ENCODE assay signal across 1 cellular context in the genomic region with DNA sequence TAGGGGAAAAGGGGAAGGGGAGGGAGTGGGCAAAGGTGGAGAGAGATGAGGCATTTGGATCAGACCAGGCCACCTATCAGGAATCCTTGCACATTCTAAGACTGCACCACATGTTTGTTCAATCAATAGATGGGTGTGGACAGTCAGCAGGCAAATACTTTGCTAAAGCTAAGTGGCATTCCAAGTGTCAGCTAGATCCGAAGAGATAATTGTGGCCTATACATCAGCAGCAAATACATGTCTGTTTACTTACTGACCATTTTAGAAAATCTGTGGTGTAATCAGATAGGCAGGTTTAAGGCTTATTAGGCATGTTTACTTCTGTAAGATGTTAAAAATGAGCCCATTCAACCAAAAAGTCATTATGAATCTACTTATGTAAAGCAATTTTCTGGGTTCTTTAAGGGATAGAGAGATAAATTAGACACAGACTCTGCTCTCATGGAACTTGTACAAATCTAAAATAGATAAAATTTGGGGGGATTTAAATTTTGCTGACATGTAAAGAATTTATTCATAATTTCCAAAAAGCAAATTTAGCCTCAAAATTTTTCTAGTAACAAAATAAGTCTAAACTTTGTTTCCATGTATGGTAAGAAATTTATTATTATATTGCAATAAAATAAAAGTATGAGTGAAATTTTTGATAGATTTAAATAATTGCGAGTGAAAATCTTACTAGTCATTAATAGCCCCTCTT.
TF ChIP-seq lines count a peak whose summit lies in the region.

No MANE protein-coding gene starts in this region.

TF ChIP-seq in HepG2, 621 proteins besides CTCF, POLR2A, EP300 and RAD21 (continued from another document):
- TF ChIP-seq REST (IDR thresholded peaks at IDR 0.05; ENCODE audit: borderline replicate concordance in 1 of 2, low read depth in 1 of 2, low read length in 2 of 2) (no peak), NFRKB (IDR thresholded peaks at IDR 0.05) (no peak), NBN (conservative IDR thresholded peaks at IDR 0.05) (no peak), SP1 (IDR thresholded peaks at IDR 0.05) (no peak), SP1 (CRISPR knock-in tag; IDR thresholded peaks at IDR 0.05) (no peak), PAX8 (CRISPR knock-in tag; IDR thresholded peaks at IDR 0.05; ENCODE audit: borderline replicate concordance) (no peak), TRIM24 (CRISPR knock-in tag; IDR thresholded peaks at IDR 0.05) (no peak), KDM6A (CRISPR knock-in tag; IDR thresholded peaks at IDR 0.05; ENCODE audit: low read depth) (no peak), ARID2 (CRISPR knock-in tag; IDR thresholded peaks at IDR 0.05; ENCODE audit: borderline replicate concordance) (no peak)
- TF ChIP-seq, protein P1, sequence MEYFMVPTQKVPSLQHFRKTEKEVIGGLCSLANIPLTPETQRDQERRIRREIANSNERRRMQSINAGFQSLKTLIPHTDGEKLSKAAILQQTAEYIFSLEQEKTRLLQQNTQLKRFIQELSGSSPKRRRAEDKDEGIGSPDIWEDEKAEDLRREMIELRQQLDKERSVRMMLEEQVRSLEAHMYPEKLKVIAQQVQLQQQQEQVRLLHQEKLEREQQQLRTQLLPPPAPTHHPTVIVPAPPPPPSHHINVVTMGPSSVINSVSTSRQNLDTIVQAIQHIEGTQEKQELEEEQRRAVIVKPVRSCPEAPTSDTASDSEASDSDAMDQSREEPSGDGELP (IDR thresholded peaks at IDR 0.05; ENCODE audit: borderline replicate concordance, low read depth), result no peak
